In genomic region chr12:122225683-122226365, GRCh38 we compare ENCODE assay signal across 8 cellular contexts. TPM values are rescaled to one million over a fixed set of nuclear protein-coding genes. Genes with fewer than 3 reads are reported as not detected.
A peak's percentile ranks its signal among the peaks of the same experiment; 100 is the strongest.
DNase-seq lines count a peak whose midpoint lies in the region; ATAC-seq and TF ChIP-seq lines count a peak whose summit lies in the region.

DIABLO (minus strand) TSS chr12:122226052; CDS start chr12:122226014, 38 bp downstream.

- TF ChIP-seq CTCF in BJ (IDR thresholded peaks at IDR 0.05; ENCODE audit: insufficient read depth, low read depth, low read length) (no peak), colonic mucosa (IDR thresholded peaks at IDR 0.05) (no peak)

- H3K9me3 ChIP-seq in colonic mucosa: no peaks in the 10 kb centered on the region

- H3K36me3 ChIP-seq in BJ (ENCODE audit: control insufficient read depth, insufficient read depth, low read length) (peaks cover 17% of the 10 kb centered on the region), colonic mucosa (no peaks in the 10 kb centered on the region)

- POLR2A ChIA-PET in BJ (lab: Charles Lee): interaction anchor here (0.5 to 0.7 kb wide), 3 partner anchors 19 to 423 kb away, joined by 3 read pairs; no protein-coding TSS in a partner anchor

- peak; percentile 97 for DNase-seq in BJ (ENCODE audit: low read depth)
- DNase-seq in NCI-H526 treated with DMSO at 0.1 percent for 48 hours (lab: John Stamatoyannopoulos, UW): peak; percentile 98
- DNase-seq in activated CD4-positive, alpha-beta T cell treated with anti-CD3 and anti-CD28 coated beads, Interleukin-2, amount 10 ng/mL, durations not matched to agents 24 days and 14 days: peak; percentile 100
- DNase-seq in colonic mucosa: peak; percentile 100
- DNase-seq in stimulated activated CD4-positive, alpha-beta T cell treated with anti-CD3 and anti-CD28 coated beads, Interleukin-1b, Interleukin-23, amount 100 ng/mL, for 4 hours (ENCODE audit: low read depth in 2 of 2): peak; percentile 99 to 100

- H3K4me3 ChIP-seq in BJ (ENCODE audit: low read depth, low read length): peak within 1 kb of the TSS; percentile 99
- H3K4me3 ChIP-seq in colonic mucosa: peak within 1 kb of the TSS; percentile 95

- peaks cover 14% of the 10 kb centered on the region for H3K4me1 ChIP-seq in colonic mucosa

- intact Hi-C loops in activated CD4-positive, alpha-beta T cell treated with anti-CD3 and anti-CD28 coated beads, Interleukin-2, amount 10 ng/mL, durations not matched to agents 24 days and 14 days (cut with micrococcal nuclease): loop anchor here (1.0 to 10.0 kb wide), 4 partner anchors 19 to 424 kb away; partner anchors contain the start of genes KNTC1, RSRC2, SETD1B and VPS33A
- intact Hi-C loops in colonic mucosa (cut with DNase I): no loop called here

- H3K36me3 Mint-ChIP-seq in activated CD4-positive, alpha-beta T cell treated with anti-CD3 and anti-CD28 coated beads, Interleukin-2, amount 10 ng/mL, durations not matched to agents 24 days and 14 days (ENCODE audit: low read depth): peaks cover 33% of the 10 kb centered on the region

- no peaks in the 10 kb centered on the region for H3K9me3 Mint-ChIP-seq in activated CD4-positive, alpha-beta T cell treated with anti-CD3 and anti-CD28 coated beads, Interleukin-2, amount 10 ng/mL, durations not matched to agents 24 days and 14 days

- ATAC-seq in GM19324 (IDR thresholded peaks at IDR 0.05; ENCODE audit: low FRiP score, unreplicated experiment): peak; percentile 94
- ATAC-seq in HG03469 (IDR thresholded peaks at IDR 0.05; ENCODE audit: unreplicated experiment): peak; percentile 79

- peak within 1 kb of the TSS; percentile 76 to 97 for H3K9ac ChIP-seq in colonic mucosa (ENCODE audit: low read depth in 2 of 2, low read length in 2 of 2)

- CTCF ChIA-PET in BJ (lab: Yijun Ruan, JAX): interaction anchor here (0.7 kb wide), 1 partner anchor 24 kb away, joined by 3 read pairs; no protein-coding TSS in a partner anchor

- peaks cover 31% of the 10 kb centered on the region for H3K4me1 Mint-ChIP-seq in activated CD4-positive, alpha-beta T cell treated with anti-CD3 and anti-CD28 coated beads, Interleukin-2, amount 10 ng/mL, durations not matched to agents 24 days and 14 days

- H3K27me3 ChIP-seq in BJ (ENCODE audit: control insufficient read depth, insufficient read depth, low read length) (no peaks in the 10 kb centered on the region), colonic mucosa (no peaks in the 10 kb centered on the region), layer of hippocampus (ENCODE audit: control insufficient read depth, insufficient read depth, low read length) (no peaks in the 10 kb centered on the region)

- peak within 1 kb of the TSS; percentile 94 for H3K27ac Mint-ChIP-seq in activated CD4-positive, alpha-beta T cell treated with anti-CD3 and anti-CD28 coated beads, Interleukin-2, amount 10 ng/mL, durations not matched to agents 24 days and 14 days

- H3K27ac ChIP-seq in colonic mucosa (peak within 1 kb of the TSS; percentile 94), layer of hippocampus (ENCODE audit: low read depth, low read length) (peak within 1 kb of the TSS; percentile 92)

- H3K27me3 Mint-ChIP-seq in activated CD4-positive, alpha-beta T cell treated with anti-CD3 and anti-CD28 coated beads, Interleukin-2, amount 10 ng/mL, durations not matched to agents 24 days and 14 days: no peaks in the 10 kb centered on the region

- peak within 1 kb of the TSS; percentile 95 for H3K4me3 Mint-ChIP-seq in activated CD4-positive, alpha-beta T cell treated with anti-CD3 and anti-CD28 coated beads, Interleukin-2, amount 10 ng/mL, durations not matched to agents 24 days and 14 days

RNA-seq across cellular contexts. Expression of gene DIABLO, which starts in this region (rescaled TPM):
- polyA plus RNA-seq in BJ (2011; rRNA removed): 45.2 and 49.1 TPM in 2 replicates
- 21.5 and 22.9 TPM in 2 replicates for polyA minus RNA-seq in BJ (2011; rRNA and poly(A)+ RNA removed)
- total RNA-seq in activated CD4-positive, alpha-beta T cell treated with anti-CD3 and anti-CD28 coated beads, Interleukin-2, amount 10 ng/mL, durations not matched to agents 24 days and 14 days: 59.4 and 61.0 TPM in 2 replicates
- total RNA-seq in colonic mucosa: 10 to 100 TPM; 56.6 to 63.1 TPM

Comparison
In these comparisons a context has a peak if more than half of its experiments do, and no peak if none do; other contexts are left out.
1. Peak in every context shown above with its lines: DNase-seq, ATAC-seq, H3K4me3 ChIP-seq and H3K27ac ChIP-seq.